ENCODE assay signal across 24 cellular contexts in the genomic region with DNA sequence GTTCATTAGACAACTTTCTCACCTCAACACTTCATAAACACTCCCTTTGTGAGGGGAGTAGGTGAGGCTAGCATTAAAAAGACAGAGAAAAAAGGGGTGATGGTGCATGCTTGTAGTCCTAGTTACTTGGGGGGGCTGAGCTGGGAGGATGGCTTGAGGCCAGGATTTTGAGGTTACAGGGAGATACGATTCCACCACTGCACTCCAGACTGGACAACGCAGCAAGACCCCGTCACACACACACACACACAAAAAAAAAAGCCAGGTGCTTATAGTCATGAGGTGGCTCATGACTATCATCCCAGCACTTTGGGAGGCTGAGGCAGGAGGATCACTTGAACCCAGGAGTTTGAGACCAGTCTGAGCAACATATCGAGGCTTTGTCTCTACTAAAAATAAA.
"Had no signal": no experiment of that assay in that cellular context is flagged by ENCODE, and none has a peak within 500 bp of the region (broad histone marks: within the 10 kb centered on the region; RNA-seq: fewer than 3 reads in every experiment).

No MANE protein-coding gene starts in this region.

- H3K36me3 Mint-ChIP-seq: activated naive CD4-positive, alpha-beta T cell treated with anti-CD3 and anti-CD28 coated beads, Interleukin-2, amount 50 U/mL, for 72 hours had no signal

- H3K4me3 ChIP-seq: breast epithelium, esophagus squamous epithelium, hepatocyte, mucosa of descending colon, right atrium auricular region, smooth muscle cell, upper lobe of left lung, vagina had no signal

- H3K27me3 ChIP-seq: breast epithelium, esophagus squamous epithelium, hepatocyte, right atrium auricular region, upper lobe of left lung, vagina had no signal

- H3K9me3 ChIP-seq: breast epithelium, esophagus squamous epithelium, mucosa of descending colon, right atrium auricular region, upper lobe of left lung, vagina had no signal

- H2AFZ ChIP-seq: hepatocyte had no signal

- H3K36me3 ChIP-seq: breast epithelium had no signal

- H3K4me1 Mint-ChIP-seq: activated CD4-positive, alpha-beta T cell treated with anti-CD3 and anti-CD28 coated beads for 36 hours; endodermal cell; neural crest cell had no signal

- H3K9me3 Mint-ChIP-seq: activated naive CD4-positive, alpha-beta T cell treated with anti-CD3 and anti-CD28 coated beads, Interleukin-2, amount 50 U/mL, for 72 hours; endodermal cell; neural crest cell; stimulated activated naive CD8-positive, alpha-beta T cell treated with anti-CD3 and anti-CD28 coated beads, Interleukin-15, Interleukin-2, amounts not matched to agents 100 ng/mL and 50 ng/mL, for 24 hours; T-cell; T-helper 2 cell treated with Interferon-gamma antibody and Interleukin-4, amounts not matched to agents 5 μg/mL and 100 μg/mL, for 36 hours had no signal

- H3K4me2 ChIP-seq: hepatocyte, smooth muscle cell had no signal

- H3K27me3 Mint-ChIP-seq: activated CD4-positive, alpha-beta T cell treated with anti-CD3 and anti-CD28 coated beads for 36 hours; stimulated activated naive CD8-positive, alpha-beta T cell treated with anti-CD3 and anti-CD28 coated beads, Interleukin-15, Interleukin-2, amounts not matched to agents 100 ng/mL and 50 ng/mL, for 24 hours; T-cell had no signal

- H3K4me1 ChIP-seq: breast epithelium, esophagus squamous epithelium, right atrium auricular region, upper lobe of left lung, vagina had no signal

- H3K4me3 Mint-ChIP-seq: activated CD4-positive, alpha-beta T cell treated with anti-CD3 and anti-CD28 coated beads for 36 hours; activated CD8-positive, alpha-beta T cell treated with anti-CD3 and anti-CD28 coated beads, Interleukin-2, amount 10 ng/mL, durations not matched to agents 7 days and 5 days; endodermal cell; neural crest cell; stimulated activated naive CD8-positive, alpha-beta T cell treated with anti-CD3 and anti-CD28 coated beads, Interleukin-15, Interleukin-2, amounts not matched to agents 100 ng/mL and 50 ng/mL, for 24 hours; T-cell; T-helper 2 cell treated with Interferon-gamma antibody and Interleukin-4, amounts not matched to agents 5 μg/mL and 100 μg/mL, for 36 hours had no signal

- H3K27ac ChIP-seq: breast epithelium, esophagus squamous epithelium, hepatocyte, right atrium auricular region, upper lobe of left lung, vagina had no signal

- DNase-seq: activated CD4-positive, alpha-beta T cell treated with anti-CD3 and anti-CD28 coated beads for 36 hours; activated CD4-positive, CD25-positive, alpha-beta regulatory T cell; activated CD8-positive, alpha-beta T cell treated with anti-CD3 and anti-CD28 coated beads, Interleukin-2, amount 10 ng/mL, durations not matched to agents 7 days and 5 days; activated naive CD4-positive, alpha-beta T cell; activated T-cell treated with anti-CD3 and anti-CD28 coated beads, Interleukin-2, amount 50 U/mL, for 48 hours; central memory CD4-positive, alpha-beta T cell; endodermal cell; esophagus squamous epithelium; foreskin melanocyte; islet precursor cell; left ventricle myocardium superior; mucosa of descending colon; occipital lobe; T-cell; upper lobe of left lung had no signal

- H3K27ac Mint-ChIP-seq: activated CD8-positive, alpha-beta T cell treated with anti-CD3 and anti-CD28 coated beads, Interleukin-2, amount 10 ng/mL, durations not matched to agents 7 days and 5 days; endodermal cell; stimulated activated naive CD8-positive, alpha-beta T cell treated with anti-CD3 and anti-CD28 coated beads, Interleukin-15, Interleukin-2, amounts not matched to agents 100 ng/mL and 50 ng/mL, for 24 hours; T-helper 2 cell treated with Interferon-gamma antibody and Interleukin-4, amounts not matched to agents 5 μg/mL and 100 μg/mL, for 36 hours had no signal

- ATAC-seq: activated CD4-positive, alpha-beta T cell treated with anti-CD3 and anti-CD28 coated beads for 36 hours; activated CD8-positive, alpha-beta T cell treated with anti-CD3 and anti-CD28 coated beads, Interleukin-2, amount 10 ng/mL, durations not matched to agents 7 days and 5 days; activated naive CD4-positive, alpha-beta T cell treated with anti-CD3 and anti-CD28 coated beads, Interleukin-2, amount 50 U/mL, for 72 hours; left ventricle myocardium superior; mucosa of descending colon; T-cell had no signal
